In the genomic region with DNA sequence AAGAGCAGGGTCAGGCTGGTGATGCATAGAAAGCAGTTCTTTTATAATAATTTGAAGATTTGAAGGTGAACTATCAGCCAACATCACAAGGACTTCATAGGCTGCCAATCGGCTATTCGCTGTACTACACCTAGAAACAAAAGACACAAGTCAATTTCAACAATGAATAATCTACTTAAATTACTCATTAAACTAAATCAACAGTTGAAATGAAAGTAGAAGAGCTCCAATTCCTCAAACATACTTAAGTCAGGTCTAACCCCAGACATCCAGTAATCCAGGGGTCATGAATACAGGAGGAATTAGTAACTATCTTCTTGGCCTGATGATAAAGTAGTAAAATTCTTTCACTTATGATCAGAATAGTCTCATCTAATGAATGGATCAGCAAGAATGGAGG, we compare ENCODE assay signal across 14 cellular contexts.
DNase-seq lines count a peak whose midpoint lies in the region; ATAC-seq and TF ChIP-seq lines count a peak whose summit lies in the region.
"Had no signal": no experiment of that assay in that cellular context is flagged by ENCODE, and none has a peak within 500 bp of the region (broad histone marks: within the 10 kb centered on the region; RNA-seq: fewer than 3 reads in every experiment).

No MANE protein-coding gene starts in this region.

- TF ChIP-seq CTCF in epithelial cell of proximal tubule (conservative IDR thresholded peaks at IDR 0.05; ENCODE audit: low read depth, low read length) = no peak
- TF ChIP-seq CTCF in testis (IDR thresholded peaks at IDR 0.05) = no peak

- peaks cover 5 to 7% of the 10 kb centered on the region in 2 donors for H3K36me3 Mint-ChIP-seq in activated T-cell treated with anti-CD3 and anti-CD28 coated beads, Interleukin-2, amount 50 U/mL, for 72 hours (ENCODE audit: insufficient read depth in 2 of 2)

- peaks cover 4% of the 10 kb centered on the region for H3K4me1 ChIP-seq in testis
- H3K4me1 ChIP-seq: BLaER1 had no signal

- no peaks in the 10 kb centered on the region for H3K4me1 Mint-ChIP-seq in activated T-cell treated with anti-CD3 and anti-CD28 coated beads, Interleukin-2, amount 50 U/mL, for 72 hours (ENCODE audit: low read depth)
- H3K4me1 Mint-ChIP-seq: CD14-positive monocyte; CD4-positive, alpha-beta memory T cell had no signal

- intact Hi-C loops in testis (cut with DNase I; ENCODE audit: low total_unique reads) = no loop called here

- H3K9me3 Mint-ChIP-seq in activated T-cell treated with anti-CD3 and anti-CD28 coated beads, Interleukin-2, amount 50 U/mL, for 72 hours = no peaks in the 10 kb centered on the region
- H3K9me3 Mint-ChIP-seq: CD14-positive monocyte; CD4-positive, alpha-beta memory T cell; H9 had no signal

- no peak overlapping the region for H3K4me3 Mint-ChIP-seq in activated T-cell treated with anti-CD3 and anti-CD28 coated beads, Interleukin-2, amount 50 U/mL, for 72 hours
- H3K4me3 Mint-ChIP-seq: CD14-positive monocyte, H9 had no signal

- H3K27ac ChIP-seq in testis = peak overlapping the region; percentile 34 to 42
- H3K27ac ChIP-seq: BLaER1 had no signal

- no peaks in the 10 kb centered on the region for H3K27me3 Mint-ChIP-seq in activated T-cell treated with anti-CD3 and anti-CD28 coated beads, Interleukin-2, amount 50 U/mL, for 72 hours (ENCODE audit: low read depth)
- H3K27me3 Mint-ChIP-seq: CD4-positive, alpha-beta memory T cell had no signal

- WGBS in testis, 2 donors = 89 to 90% methylated on average over 2 of the region's 2 CpGs

- no peak for DNase-seq in activated T-cell treated with anti-CD3 and anti-CD28 coated beads, Interleukin-2, amount 50 U/mL, for 72 hours
- DNase-seq in activated T-cell treated with anti-CD3 and anti-CD28 coated beads, Interleukin-2, amount 50 U/mL, for 48 hours = no peak
- DNase-seq in epithelial cell of proximal tubule (ENCODE audit: low read depth) (peak; percentile 36), left kidney (ENCODE audit: low read depth, low spot score) (peak; percentile 2), testis (no peak)
- no peak for DNase-seq in central memory CD4-positive, alpha-beta T cell
- DNase-seq: 8988T; CD4-positive, alpha-beta memory T cell; DMS 273 treated with DMSO at 0.1 percent for 48 hours; H9 had no signal

- peak in 1 of 2 donors; percentile 36 for ATAC-seq in activated T-cell treated with anti-CD3 and anti-CD28 coated beads, Interleukin-2, amount 50 U/mL, for 72 hours (replicated peaks in 1 of 2)
- ATAC-seq in HG03039 (IDR thresholded peaks at IDR 0.05; ENCODE audit: unreplicated experiment) (no peak), HG02981 (IDR thresholded peaks at IDR 0.05; ENCODE audit: unreplicated experiment) (no peak)

- no peak overlapping the region for H3K4me3 ChIP-seq in epithelial cell of proximal tubule (ENCODE audit: low read depth, low read length)
- no peak overlapping the region for H3K4me3 ChIP-seq in testis
- H3K4me3 ChIP-seq: BLaER1 had no signal

- H3K27me3 ChIP-seq in testis = no peaks in the 10 kb centered on the region
- H3K27me3 ChIP-seq: BLaER1 had no signal

- peak overlapping the region; percentile 85 for H3K27ac Mint-ChIP-seq in activated T-cell treated with anti-CD3 and anti-CD28 coated beads, Interleukin-2, amount 50 U/mL, for 72 hours
- H3K27ac Mint-ChIP-seq: CD14-positive monocyte, H9 had no signal

- H3K9me3 ChIP-seq in testis = no peaks in the 10 kb centered on the region
- H3K9me3 ChIP-seq: BLaER1 had no signal

- TF ChIP-seq POLR2A in testis (IDR thresholded peaks at IDR 0.05) = no peak

- no peaks in the 10 kb centered on the region for H3K36me3 ChIP-seq in testis (ENCODE audit: low read depth, missing control alignments)

Comparison
In these comparisons a context has a peak if more than half of its experiments do, and no peak if none do; other contexts are left out.
1. DNase-seq: peak in epithelial cell of proximal tubule (single experiment) and left kidney (single experiment); none in activated T-cell treated with anti-CD3 and anti-CD28 coated beads, Interleukin-2, amount 50 U/mL, for 72 hours (0 of 2), activated T-cell treated with anti-CD3 and anti-CD28 coated beads, Interleukin-2, amount 50 U/mL, for 48 hours (0 of 2), testis (single experiment) and central memory CD4-positive, alpha-beta T cell (single experiment).